Comparison of ENCODE assay signal across 2 cellular contexts in genomic region chr1:100036718-100037664, GRCh38.
TF ChIP-seq lines count a peak whose summit lies in the region.

No MANE protein-coding gene starts in this region.

TF ChIP-seq in HCT116, 20 proteins besides CTCF, POLR2A, EP300 and RAD21:
- TF ChIP-seq REST (IDR thresholded peaks at IDR 0.05; ENCODE audit: low read depth), result no peak
- TF ChIP-seq ELF1 (IDR thresholded peaks at IDR 0.05; ENCODE audit: borderline replicate concordance, low read depth), result peak; percentile 27; the same call in 1 of the 2 replicates
- no peak for TF ChIP-seq SP1 (IDR thresholded peaks at IDR 0.05; ENCODE audit: low read depth)
- TF ChIP-seq EZH2 (IDR thresholded peaks at IDR 0.05), result no peak

TF ChIP-seq in H1, 55 proteins besides CTCF, POLR2A, EP300 and RAD21 (continued from another document):
- peak; percentile 20 for TF ChIP-seq TAF7 (optimal IDR thresholded peaks at IDR 0.05; ENCODE audit: borderline replicate concordance, low read depth, low read length)
TF ChIP-seq in H1: peak in this region for 2.
